ENCODE assay signal across 8 cellular contexts in the genomic region with DNA sequence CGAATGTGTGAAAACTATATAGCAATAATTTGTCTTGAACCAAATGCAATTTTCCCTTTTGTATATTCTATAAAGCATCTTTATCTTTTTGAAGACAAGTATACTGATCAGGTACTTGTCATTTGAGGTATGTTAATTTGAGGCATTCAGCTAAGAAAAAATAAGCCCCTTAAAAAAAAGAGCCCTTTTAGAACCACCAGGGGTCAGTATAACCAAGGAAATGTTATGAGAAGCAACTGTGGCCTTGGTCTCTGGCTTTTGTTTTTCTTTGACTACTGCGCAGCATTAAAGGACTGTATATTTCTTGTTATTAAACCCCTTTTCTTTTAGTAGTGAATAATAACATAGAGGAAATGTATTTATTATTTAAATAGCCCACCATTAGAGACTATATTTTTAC. TPM values are rescaled to one million over a fixed set of nuclear protein-coding genes. Genes with fewer than 3 reads are reported as not detected.
DNase-seq lines count a peak whose midpoint lies in the region; ATAC-seq, FAIRE-seq and TF ChIP-seq lines count a peak whose summit lies in the region.

No MANE protein-coding gene starts in this region.

- no peaks in the 10 kb centered on the region for H3K36me3 ChIP-seq in body of pancreas (replicated peaks in 1 of 2; ENCODE audit: insufficient read depth in 1 of 2, low read depth in 2 of 2)
- peaks cover 17% of the 10 kb centered on the region for H3K36me3 ChIP-seq in suprapubic skin

- peak; percentile 82 for TF ChIP-seq CTCF in CD14-positive monocyte (IDR thresholded peaks at IDR 0.05)
- peak; percentile 44 to 84 (median 77) for TF ChIP-seq CTCF in body of pancreas (IDR thresholded peaks at IDR 0.05)
- TF ChIP-seq CTCF in suprapubic skin (IDR thresholded peaks at IDR 0.05): peak; percentile 50 to 56

- peaks cover 0 to 2% (median 0%) of the 10 kb centered on the region in 3 donors for H3K27me3 Mint-ChIP-seq in CD14-positive monocyte (ENCODE audit: low read depth in 3 of 3)

- FAIRE-seq in islet of Langerhans (lab: Jason Lieb, UNC): peak; percentile 96

- H3K27me3 ChIP-seq in body of pancreas (no peaks in the 10 kb centered on the region), suprapubic skin (no peaks in the 10 kb centered on the region)

- TF ChIP-seq EP300 in suprapubic skin (IDR thresholded peaks at IDR 0.05): no peak

- no peaks in the 10 kb centered on the region for H3K4me1 Mint-ChIP-seq in CD14-positive monocyte

- no peak overlapping the region for H3K4me3 Mint-ChIP-seq in CD14-positive monocyte

- no peak for DNase-seq in CD14-positive monocyte (ENCODE audit: low spot score)
- DNase-seq in NCI-H460 (ENCODE audit: extremely low read depth, low read depth): peak; percentile 60
- DNase-seq in body of pancreas: peak in 1 of 4 donors; percentile 19
- no peak for DNase-seq in suprapubic skin (ENCODE audit: low spot score in 2 of 2)

- ATAC-seq in GM18867 (IDR thresholded peaks at IDR 0.05; ENCODE audit: unreplicated experiment) (peak; percentile 89), HG03342 (IDR thresholded peaks at IDR 0.05; ENCODE audit: unreplicated experiment) (peak; percentile 74), body of pancreas (peak; percentile 74), HG03108 (IDR thresholded peaks at IDR 0.05; ENCODE audit: unreplicated experiment) (no peak)

- H3K4me1 ChIP-seq in body of pancreas (no peaks in the 10 kb centered on the region), suprapubic skin (no peaks in the 10 kb centered on the region)

- H3K9me3 Mint-ChIP-seq in CD14-positive monocyte: no peaks in the 10 kb centered on the region

- H3K4me3 ChIP-seq in body of pancreas (no peak overlapping the region), suprapubic skin (no peak overlapping the region)

- no peaks in the 10 kb centered on the region for H3K9me3 ChIP-seq in body of pancreas
- no peaks in the 10 kb centered on the region for H3K9me3 ChIP-seq in suprapubic skin

- H3K36me3 Mint-ChIP-seq in CD14-positive monocyte: peaks cover 6 to 13% of the 10 kb centered on the region in 2 donors

- TF ChIP-seq POLR2A in body of pancreas (IDR thresholded peaks at IDR 0.05) (no peak), suprapubic skin (IDR thresholded peaks at IDR 0.05) (no peak)

- H3K27ac ChIP-seq in body of pancreas: no peak overlapping the region
- H3K27ac ChIP-seq in suprapubic skin: no peak overlapping the region

- no peak overlapping the region for H3K27ac Mint-ChIP-seq in CD14-positive monocyte

- WGBS in body of pancreas, 2 donors: 25 to 38% methylated on average over 2 of the region's 2 CpGs
- 68% methylated on average over 2 of the region's 2 CpGs for WGBS in suprapubic skin

- intact Hi-C loops in CD14-positive monocyte (cut with micrococcal nuclease) (loop anchor here (2.0 kb wide), 2 partner anchors 1470 to 1472 kb away; no protein-coding TSS in a partner anchor), body of pancreas (cut with DNase I) (no loop called here)

RNA-seq across cellular contexts. Expression of gene CD109, which starts 43.1 kb away (rescaled TPM):
- polyA plus RNA-seq in CD14-positive monocyte: under 1 TPM; 0.17 to 0.30 TPM
- 36.3 and 43.6 TPM in 2 replicates for total RNA-seq in NCI-H460 (2014; rRNA removed; shearing (Covaris generic))
- polyA plus RNA-seq in NCI-H460 (2014; cell fraction: nucleus; rRNA removed): 16.7 and 28.3 TPM in 2 replicates
- 10 to 100 TPM in 1 of 2 donors, 1 to 10 TPM in 1; 2.6 to 30.7 TPM for total RNA-seq in body of pancreas
- total RNA-seq in suprapubic skin: 10 to 100 TPM; 27.5 to 48.2 (median 43.1) TPM
